ENCODE assay signal across 9 cellular contexts in genomic region chr19:1455336-1456120, GRCh38. TPM values are rescaled to one million over a fixed set of nuclear protein-coding genes. Genes with fewer than 3 reads are reported as not detected.
DNase-seq lines count a peak whose midpoint lies in the region; ATAC-seq, FAIRE-seq and TF ChIP-seq lines count a peak whose summit lies in the region.
"Had no signal": no experiment of that assay in that cellular context is flagged by ENCODE, and none has a peak within 500 bp of the region (broad histone marks: within the 10 kb centered on the region; RNA-seq: fewer than 3 reads in every experiment).

No MANE protein-coding gene starts in this region.

- H3K79me2 ChIP-seq in PC-3 (ENCODE audit: low read length), result no peaks in the 10 kb centered on the region

- H3K4me1 Mint-ChIP-seq in activated naive CD4-positive, alpha-beta T cell treated with anti-CD3 and anti-CD28 coated beads, Interleukin-2, amount 50 U/mL, for 24 hours, result peaks cover 15% of the 10 kb centered on the region

- peaks cover 24% of the 10 kb centered on the region for H3K27me3 Mint-ChIP-seq in activated naive CD4-positive, alpha-beta T cell treated with anti-CD3 and anti-CD28 coated beads, Interleukin-2, amount 50 U/mL, for 24 hours

- no peaks in the 10 kb centered on the region for H3K36me3 ChIP-seq in PC-3 (ENCODE audit: low read depth, low read length)
- no peaks in the 10 kb centered on the region; the same call in 1 of the 2 replicates for H3K36me3 ChIP-seq in iPS DF 6.9 (ENCODE audit: control insufficient read depth, insufficient read depth, low read length)
- H3K36me3 ChIP-seq: gastrocnemius medialis had no signal

- no TSS peak for BruUV-seq in PC-3 (replicated peaks; lab: Mats Ljungman, UMichigan)

- H3K27ac ChIP-seq in PC-3 (ENCODE audit: low read length) (no peak overlapping the region), iPS DF 6.9 (ENCODE audit: low read length) (no peak overlapping the region), substantia nigra (ENCODE audit: low read depth, low read length, poor library complexity, severe bottlenecking) (peak overlapping the region; percentile 45)
- H3K27ac ChIP-seq: gastrocnemius medialis had no signal

- POLR2A ChIA-PET in PC-3 (lab: Charles Lee; ENCODE audit: unreplicated experiment), result interaction anchor here (0.6 kb wide), 1 partner anchor 429 kb away, joined by 11 read pairs; the partner anchor contains the start of gene CNN2

- H3K4me2 ChIP-seq in PC-3 (ENCODE audit: low read length), result peak overlapping the region; percentile 74

- WGBS in iPS DF 6.9 (ENCODE audit: insufficient coverage, insufficient read length), result no CpG with 5 or more reads among the region's 42 CpGs

- H3K9me3 Mint-ChIP-seq in activated naive CD4-positive, alpha-beta T cell treated with anti-CD3 and anti-CD28 coated beads, Interleukin-2, amount 50 U/mL, for 24 hours, result no peaks in the 10 kb centered on the region

- no peaks in the 10 kb centered on the region for H3K9me2 ChIP-seq in PC-3 (replicated peaks; ENCODE audit: low read length)

- H3K4me3 Mint-ChIP-seq in activated naive CD4-positive, alpha-beta T cell treated with anti-CD3 and anti-CD28 coated beads, Interleukin-2, amount 50 U/mL, for 24 hours, result peak overlapping the region; percentile 23

- no peaks in the 10 kb centered on the region for H3F3A ChIP-seq in PC-3 (ENCODE audit: low read length, unreplicated experiment)

- no peak overlapping the region for H3K9ac ChIP-seq in PC-3 (ENCODE audit: low read length)

- ATAC-seq in PC-3 (peak; percentile 58), HG03196 (IDR thresholded peaks at IDR 0.05; ENCODE audit: unreplicated experiment) (no peak)

- no peaks in the 10 kb centered on the region for H4K20me1 ChIP-seq in PC-3 (ENCODE audit: low read length)

- intact Hi-C loops in PC-3 (cut with micrococcal nuclease), result no loop called here

- 0 out of 2 replicates have a peak overlapping the region, but pooled peaks have one; percentile 61 for H2AFZ ChIP-seq in PC-3 (ENCODE audit: low read length)

- peak; percentile 62 for FAIRE-seq in GM18507 (lab: Jason Lieb, UNC)

- H3K9me3 ChIP-seq in PC-3 (ENCODE audit: low read length) (no peaks in the 10 kb centered on the region), iPS DF 6.9 (ENCODE audit: control insufficient read depth, insufficient read depth, low read length) (no peaks in the 10 kb centered on the region)
- H3K9me3 ChIP-seq: gastrocnemius medialis had no signal

- no peak for TF ChIP-seq CTCF in PC-3 (conservative IDR thresholded peaks at IDR 0.05; ENCODE audit: low read depth, low read length)

- peaks cover 2% of the 10 kb centered on the region for H3K36me3 Mint-ChIP-seq in activated naive CD4-positive, alpha-beta T cell treated with anti-CD3 and anti-CD28 coated beads, Interleukin-2, amount 50 U/mL, for 24 hours

- peaks cover 14% of the 10 kb centered on the region for H3K27me3 ChIP-seq in PC-3 (ENCODE audit: low read length)
- peaks cover 6% of the 10 kb centered on the region; the same call in 1 of the 2 replicates for H3K27me3 ChIP-seq in iPS DF 6.9 (ENCODE audit: control insufficient read depth, insufficient read depth, low read length)

- no peak overlapping the region for H3K27ac Mint-ChIP-seq in activated naive CD4-positive, alpha-beta T cell treated with anti-CD3 and anti-CD28 coated beads, Interleukin-2, amount 50 U/mL, for 24 hours

- CTCF ChIA-PET in PC-3 (lab: Charles Lee), result no interaction called here

- H3K4me1 ChIP-seq in PC-3 (ENCODE audit: insufficient read depth, low read length) (peaks cover 10% of the 10 kb centered on the region; the same call in 1 of the 2 replicates), iPS DF 6.9 (ENCODE audit: control insufficient read depth, insufficient read depth, low read length) (peaks cover 19% of the 10 kb centered on the region)

- peak overlapping the region; percentile 53; the same call in 1 of the 2 replicates for H3K4me3 ChIP-seq in PC-3 (ENCODE audit: low read length)
- H3K4me3 ChIP-seq in iPS DF 6.9 (ENCODE audit: low read length), result peak overlapping the region; percentile 34; the same call in 1 of the 2 replicates
- H3K4me3 ChIP-seq: gastrocnemius medialis had no signal

- DNase-seq in AG20443 (ENCODE audit: low spot score), result peak; percentile 78
- peak; percentile 49 for DNase-seq in GM18507 (ENCODE audit: extremely low spot score, insufficient read length, low read depth)
- DNase-seq in PC-3, result peak; percentile 85
- DNase-seq in iPS DF 6.9 (ENCODE audit: low read depth, low spot score), result peak; percentile 87
- peak in 20 of 49 donors; percentile 13 to 88 (median 39) for DNase-seq in substantia nigra (lab: John Stamatoyannopoulos, UW)
- DNase-seq in DMS79 (lab: John Stamatoyannopoulos, UW), result no peak

RNA-seq across cellular contexts. Expression of gene APC2, which starts 5.6 kb away (rescaled TPM):
- 0.29 and 1.4 TPM in 2 replicates for total RNA-seq in PC-3 (2014; rRNA removed)

RNA-seq across cellular contexts. Expression of gene RPS15, which starts 17.3 kb away (rescaled TPM):
- total RNA-seq in PC-3 (2014; rRNA removed), result 1,797 and 2,672 TPM in 2 replicates

RNA-seq across cellular contexts. Expression of gene C19orf25, which starts 23.5 kb away (rescaled TPM):
- 45.0 and 54.9 TPM in 2 replicates for total RNA-seq in PC-3 (2014; rRNA removed)

RNA-seq across cellular contexts. Expression of gene PCSK4, which starts 34.6 kb away (rescaled TPM):
- 3.9 and 5.7 TPM in 2 replicates for total RNA-seq in PC-3 (2014; rRNA removed)

RNA-seq across cellular contexts. Expression of gene REEP6, which starts 35.5 kb away (rescaled TPM):
- total RNA-seq in PC-3 (2014; rRNA removed), result 27.2 and 34.7 TPM in 2 replicates
